28 cellular contexts compared by ENCODE assay signal in the genomic region with DNA sequence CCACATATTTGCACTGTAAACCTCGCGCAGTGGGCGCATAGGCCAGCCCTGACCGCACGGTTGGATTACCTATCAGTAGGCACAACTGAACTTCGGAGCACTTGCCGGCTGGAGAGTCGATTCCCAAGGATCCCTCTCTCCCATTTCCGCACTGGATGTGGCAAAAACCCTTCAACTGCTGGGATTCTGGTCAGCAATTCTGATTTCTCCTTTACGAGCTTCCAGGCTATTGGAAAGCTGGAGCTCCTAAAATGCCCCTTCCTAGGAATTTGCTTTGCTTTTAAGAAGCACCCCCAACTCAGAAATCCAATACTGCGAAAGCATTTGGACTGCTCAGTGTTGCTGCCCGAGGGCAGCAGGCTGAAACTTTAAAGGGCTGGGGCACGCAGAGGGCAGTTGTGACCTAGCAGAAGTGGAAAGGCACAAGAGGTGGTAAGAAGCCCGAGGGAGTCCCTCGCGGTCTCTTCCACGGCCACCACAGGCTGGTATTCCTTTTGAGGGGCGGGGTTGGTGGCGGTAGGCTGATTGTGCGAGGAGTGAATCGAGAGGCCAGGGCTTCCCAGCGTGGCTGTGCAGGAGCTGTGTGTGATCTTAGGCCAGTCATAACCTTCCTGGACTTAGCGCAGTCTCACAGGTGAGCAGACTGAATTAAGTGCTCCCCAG. TPM values are rescaled to one million over a fixed set of nuclear protein-coding genes. Genes with fewer than 3 reads are reported as not detected.
DNase-seq lines count a peak whose midpoint lies in the region; ATAC-seq and TF ChIP-seq lines count a peak whose summit lies in the region.
"Had no signal": no experiment of that assay in that cellular context is flagged by ENCODE, and none has a peak within 500 bp of the region (broad histone marks: within the 10 kb centered on the region; RNA-seq: fewer than 3 reads in every experiment).

No MANE protein-coding gene starts in this region.

- ATAC-seq in stimulated activated naive CD8-positive, alpha-beta T cell treated with anti-CD3 and anti-CD28 coated beads, Interleukin-15, Interleukin-2, amounts not matched to agents 100 U/mL and 50 U/mL, for 24 hours: no peak
- no peak for ATAC-seq in memory B cell (ENCODE audit: low read depth)
- ATAC-seq in HG03097 (IDR thresholded peaks at IDR 0.05; ENCODE audit: low FRiP score, unreplicated experiment): no peak
- ATAC-seq: A549; activated naive CD8-positive, alpha-beta T cell treated with anti-CD3 and anti-CD28 coated beads, Interleukin-2, amount 50 U/mL, for 24 hours; body of pancreas; left lung had no signal

- H3K36me3 ChIP-seq in endodermal cell (ENCODE audit: control insufficient read depth, insufficient read depth, low read length): no peaks in the 10 kb centered on the region
- H3K36me3 ChIP-seq: Peyer's patch, upper lobe of right lung had no signal

- no peaks in the 10 kb centered on the region for H3K9me3 ChIP-seq in endodermal cell (ENCODE audit: control insufficient read depth, low read length)
- H3K9me3 ChIP-seq: A549, body of pancreas, left lung, Peyer's patch, upper lobe of right lung had no signal

- no peak overlapping the region for H3K9ac ChIP-seq in endodermal cell (ENCODE audit: extremely low read depth, low read length, poor library complexity, severe bottlenecking)

- no peaks in the 10 kb centered on the region for H3K36me3 Mint-ChIP-seq in stimulated activated naive CD8-positive, alpha-beta T cell treated with anti-CD3 and anti-CD28 coated beads, Interleukin-15, Interleukin-2, amounts not matched to agents 100 ng/mL and 50 ng/mL, for 24 hours (ENCODE audit: low read depth)
- H3K36me3 Mint-ChIP-seq in endodermal cell (ENCODE audit: low read depth): no peaks in the 10 kb centered on the region
- H3K36me3 Mint-ChIP-seq in memory B cell: peaks cover 2% of the 10 kb centered on the region

- H3K27ac Mint-ChIP-seq in stimulated activated naive CD8-positive, alpha-beta T cell treated with anti-CD3 and anti-CD28 coated beads, Interleukin-15, Interleukin-2, amounts not matched to agents 100 ng/mL and 50 ng/mL, for 24 hours: no peak overlapping the region
- H3K27ac Mint-ChIP-seq in endodermal cell (no peak overlapping the region), memory B cell (no peak overlapping the region)
- H3K27ac Mint-ChIP-seq: activated CD4-positive, alpha-beta memory T cell treated with anti-CD3 and anti-CD28 coated beads for 36 hours; activated naive CD8-positive, alpha-beta T cell treated with anti-CD3 and anti-CD28 coated beads, Interleukin-2, amount 50 U/mL, for 24 hours had no signal

- H3K27me3 Mint-ChIP-seq in stimulated activated naive CD8-positive, alpha-beta T cell treated with anti-CD3 and anti-CD28 coated beads, Interleukin-15, Interleukin-2, amounts not matched to agents 100 ng/mL and 50 ng/mL, for 24 hours: peaks cover 47% of the 10 kb centered on the region
- H3K27me3 Mint-ChIP-seq in endodermal cell (ENCODE audit: insufficient read depth) (peaks cover 58% of the 10 kb centered on the region), memory B cell (peaks cover 10% of the 10 kb centered on the region)

- H3K4me3 Mint-ChIP-seq in stimulated activated naive CD8-positive, alpha-beta T cell treated with anti-CD3 and anti-CD28 coated beads, Interleukin-15, Interleukin-2, amounts not matched to agents 100 ng/mL and 50 ng/mL, for 24 hours: peak overlapping the region; percentile 26
- peak overlapping the region; percentile 35 for H3K4me3 Mint-ChIP-seq in endodermal cell
- peak overlapping the region; percentile 24 for H3K4me3 Mint-ChIP-seq in memory B cell
- H3K4me3 Mint-ChIP-seq: activated CD4-positive, alpha-beta memory T cell treated with anti-CD3 and anti-CD28 coated beads for 36 hours; activated naive CD8-positive, alpha-beta T cell treated with anti-CD3 and anti-CD28 coated beads, Interleukin-2, amount 50 U/mL, for 24 hours had no signal

- DNase-seq in stimulated activated naive CD8-positive, alpha-beta T cell treated with anti-CD3 and anti-CD28 coated beads, Interleukin-15, Interleukin-2, amounts not matched to agents 100 U/mL and 50 U/mL, for 24 hours: no peak
- DNase-seq in endodermal cell (peak; percentile 55), memory B cell (ENCODE audit: low spot score in 2 of 2) (no peak), SHP77 treated with DMSO at 0.1 percent for 48 hours (lab: John Stamatoyannopoulos, UW) (no peak), NCI-H1105 treated with DMSO at 0.1 percent for 48 hours (lab: John Stamatoyannopoulos, UW) (no peak), substantia nigra (lab: John Stamatoyannopoulos, UW) (no peak)
- DNase-seq: activated CD4-positive, alpha-beta memory T cell treated with anti-CD3 and anti-CD28 coated beads for 36 hours; activated CD4-positive, CD25-positive, alpha-beta regulatory T cell; activated effector memory CD4-positive, alpha-beta T cell treated with anti-CD3 and anti-CD28 coated beads, Interleukin-2, amount 50 U/mL, for 16 hours; activated naive CD8-positive, alpha-beta T cell treated with anti-CD3 and anti-CD28 coated beads, Interleukin-2, amount 50 U/mL, for 24 hours; body of pancreas; Calu3; effector CD8-positive, alpha-beta T cell; NCI-H1436; NCI-H524 treated with DMSO at 0.1 percent for 48 hours; Peyer's patch; stomach; upper lobe of right lung had no signal

- no peaks in the 10 kb centered on the region for H3K9me3 Mint-ChIP-seq in stimulated activated naive CD8-positive, alpha-beta T cell treated with anti-CD3 and anti-CD28 coated beads, Interleukin-15, Interleukin-2, amounts not matched to agents 100 ng/mL and 50 ng/mL, for 24 hours
- no peaks in the 10 kb centered on the region for H3K9me3 Mint-ChIP-seq in endodermal cell
- no peaks in the 10 kb centered on the region for H3K9me3 Mint-ChIP-seq in memory B cell
- H3K9me3 Mint-ChIP-seq: activated CD4-positive, alpha-beta memory T cell treated with anti-CD3 and anti-CD28 coated beads for 36 hours; activated naive CD8-positive, alpha-beta T cell treated with anti-CD3 and anti-CD28 coated beads, Interleukin-2, amount 50 U/mL, for 24 hours had no signal

- H3K27ac ChIP-seq in endodermal cell (ENCODE audit: low read depth, low read length) (no peak overlapping the region), substantia nigra (ENCODE audit: low read depth, low read length, poor library complexity, severe bottlenecking) (no peak overlapping the region)
- H3K27ac ChIP-seq: A549, body of pancreas, HL-60, left lung, Peyer's patch, stomach, upper lobe of right lung had no signal

- peaks cover 57% of the 10 kb centered on the region for H3K27me3 ChIP-seq in endodermal cell (ENCODE audit: control insufficient read depth, insufficient read depth, low read length, poor library complexity, severe bottlenecking)

- 88 to 93% methylated on average over 14 to 23 of the region's 23 CpGs for WGBS in endodermal cell (ENCODE audit: insufficient coverage in 1 of 2, insufficient read length in 1 of 2), 2 experiments

- no peak overlapping the region for H3K4me3 ChIP-seq in endodermal cell (ENCODE audit: low read length)
- H3K4me3 ChIP-seq: A549, body of pancreas, upper lobe of right lung had no signal

- H3K4me1 ChIP-seq in endodermal cell (ENCODE audit: control insufficient read depth, insufficient read depth, low read length): peaks cover 4% of the 10 kb centered on the region
- H3K4me1 ChIP-seq: A549 had no signal

- H3K4me1 Mint-ChIP-seq in stimulated activated naive CD8-positive, alpha-beta T cell treated with anti-CD3 and anti-CD28 coated beads, Interleukin-15, Interleukin-2, amounts not matched to agents 100 ng/mL and 50 ng/mL, for 24 hours (ENCODE audit: low read depth): no peaks in the 10 kb centered on the region
- H3K4me1 Mint-ChIP-seq in endodermal cell: peaks cover 5% of the 10 kb centered on the region
- H3K4me1 Mint-ChIP-seq in memory B cell: no peaks in the 10 kb centered on the region

- TF ChIP-seq CTCF in endodermal cell (conservative IDR thresholded peaks at IDR 0.05): no peak

RNA-seq across cellular contexts. Expression of a gene that starts 1.6 kb away (rescaled TPM):
- under 1 TPM in 1 of 2 donors, not detected in 1; 0.18 TPM for total RNA-seq in endodermal cell
- 0.46 TPM for polyA plus RNA-seq in endodermal cell (2013, experiment 1 of 2)
- polyA plus RNA-seq in endodermal cell (2013, experiment 2 of 2): 0.25 TPM
- total RNA-seq: activated CD4-positive, alpha-beta memory T cell treated with anti-CD3 and anti-CD28 coated beads for 36 hours; body of pancreas; Calu3; esophagus mucosa; M059J; mononuclear cell; Peyer's patch; renal cortical epithelial cell; stomach had no signal
- polyA plus RNA-seq: BJ, stomach had no signal

RNA-seq across cellular contexts. Expression of a gene that starts 8.5 kb away (rescaled TPM):
- total RNA-seq in endodermal cell: 1 to 10 TPM in 1 of 2 donors, under 1 TPM in 1; 0.55 to 1.8 TPM
- polyA plus RNA-seq in endodermal cell (2013, experiment 1 of 2): 10.8 TPM
- polyA plus RNA-seq in endodermal cell (2013, experiment 2 of 2): 9.6 TPM
- total RNA-seq: activated CD4-positive, alpha-beta memory T cell treated with anti-CD3 and anti-CD28 coated beads for 36 hours; esophagus mucosa; mononuclear cell; Peyer's patch had no signal
- polyA plus RNA-seq: BJ had no signal
